In genomic region chr10:43407576-43408330, GRCh38 we compare ENCODE assay signal across 8 cellular contexts. TPM values are rescaled to one million over a fixed set of nuclear protein-coding genes. Genes with fewer than 3 reads are reported as not detected.
DNase-seq lines count a peak whose midpoint lies in the region; ATAC-seq lines count a peak whose summit lies in the region.

No MANE protein-coding gene starts in this region.

- H3K4me1 Mint-ChIP-seq in activated CD8-positive, alpha-beta T cell treated with anti-CD3 and anti-CD28 coated beads, Interleukin-2, amount 10 ng/mL, durations not matched to agents 7 days and 5 days (ENCODE audit: low read depth), result peaks cover 31% of the 10 kb centered on the region

- peak overlapping the region; percentile 97 for H3K9ac ChIP-seq in mesenchymal stem cell (ENCODE audit: low read length)

- DNase-seq in CD1c-positive myeloid dendritic cell (ENCODE audit: extremely low spot score) (peak; percentile 97), GM19238 (ENCODE audit: insufficient read length, low spot score) (peak; percentile 80), NCI-H748 treated with DMSO at 0.1 percent for 48 hours (lab: John Stamatoyannopoulos, UW) (peak; percentile 47), mesenchymal stem cell (peak; percentile 92)
- peak; percentile 89 for DNase-seq in activated CD8-positive, alpha-beta T cell treated with anti-CD3 and anti-CD28 coated beads, Interleukin-2, amount 10 ng/mL, durations not matched to agents 7 days and 5 days
- peak; percentile 74 to 81 (median 76) for DNase-seq in effector memory CD4-positive, alpha-beta T cell
- DNase-seq in stimulated activated CD8-positive, alpha-beta memory T cell treated with anti-CD3 and anti-CD28 coated beads, Interleukin-12 subunit alpha, Interleukin-12 subunit beta, amount 100 ng/mL, for 24 hours (ENCODE audit: extremely low read depth), result peak; percentile 84

- H4K8ac ChIP-seq in mesenchymal stem cell (ENCODE audit: low read length), result peak overlapping the region; percentile 85

- H4K91ac ChIP-seq in mesenchymal stem cell (ENCODE audit: low read length), result peak overlapping the region; percentile 93

- H2BK15ac ChIP-seq in mesenchymal stem cell (ENCODE audit: low read depth, poor library complexity, severe bottlenecking), result peak overlapping the region; percentile 97

- H3K36me3 Mint-ChIP-seq in activated CD8-positive, alpha-beta T cell treated with anti-CD3 and anti-CD28 coated beads, Interleukin-2, amount 10 ng/mL, durations not matched to agents 7 days and 5 days (ENCODE audit: low read depth), result peaks cover 51% of the 10 kb centered on the region

- H3K27me3 Mint-ChIP-seq in activated CD8-positive, alpha-beta T cell treated with anti-CD3 and anti-CD28 coated beads, Interleukin-2, amount 10 ng/mL, durations not matched to agents 7 days and 5 days (ENCODE audit: low read depth), result no peaks in the 10 kb centered on the region

- H3K4me3 Mint-ChIP-seq in activated CD8-positive, alpha-beta T cell treated with anti-CD3 and anti-CD28 coated beads, Interleukin-2, amount 10 ng/mL, durations not matched to agents 7 days and 5 days, result peak overlapping the region; percentile 85

- H3K4me3 ChIP-seq in effector memory CD4-positive, alpha-beta T cell (ENCODE audit: insufficient read depth, low read depth, low read length, poor library complexity, severe bottlenecking), result peak overlapping the region; percentile 81
- H3K4me3 ChIP-seq in mesenchymal stem cell (ENCODE audit: insufficient read depth in 1 of 2, low read depth in 1 of 2, low read length in 2 of 2), result peak overlapping the region; percentile 67 to 93

- peak overlapping the region; percentile 81 for H2BK5ac ChIP-seq in mesenchymal stem cell (ENCODE audit: low read depth, low read length, poor library complexity, severe bottlenecking)

- peak overlapping the region; percentile 98 for H2BK120ac ChIP-seq in mesenchymal stem cell (ENCODE audit: low read depth, low read length)

- H3K27ac Mint-ChIP-seq in activated CD8-positive, alpha-beta T cell treated with anti-CD3 and anti-CD28 coated beads, Interleukin-2, amount 10 ng/mL, durations not matched to agents 7 days and 5 days, result peak overlapping the region; percentile 98

- peak overlapping the region; percentile 96 to 97 for H3K18ac ChIP-seq in mesenchymal stem cell (ENCODE audit: low read depth in 1 of 2, low read length in 2 of 2)

- H3K4ac ChIP-seq in mesenchymal stem cell (ENCODE audit: low read depth in 1 of 2, low read length in 2 of 2), result peak overlapping the region; percentile 93 to 96

- H3K27ac ChIP-seq in effector memory CD4-positive, alpha-beta T cell (ENCODE audit: insufficient read depth, low read length, poor library complexity, severe bottlenecking), result peak overlapping the region; percentile 99
- peak overlapping the region; percentile 94 for H3K27ac ChIP-seq in mesenchymal stem cell (ENCODE audit: low read length, poor library complexity, severe bottlenecking)

- POLR2A ChIA-PET in activated CD8-positive, alpha-beta T cell treated with anti-CD3 and anti-CD28 coated beads, Interleukin-2, amount 10 ng/mL, durations not matched to agents 7 days and 5 days (lab: Charles Lee), result interaction anchor here (0.7 to 8.3 kb wide), 13 partner anchors 10 to 285 kb away, joined by 3 to 179 read pairs (median 5); partner anchors contain the start of gene ZNF487

- peak overlapping the region in 1 of 2 experiments; percentile 94 for H3K23ac ChIP-seq in mesenchymal stem cell (ENCODE audit: low read length in 2 of 2)

- no peaks in the 10 kb centered on the region for H3K27me3 ChIP-seq in effector memory CD4-positive, alpha-beta T cell (replicated peaks; ENCODE audit: control insufficient read depth, insufficient read depth, low read length, poor library complexity, severe bottlenecking)
- no peaks in the 10 kb centered on the region for H3K27me3 ChIP-seq in mesenchymal stem cell (ENCODE audit: control insufficient read depth in 1 of 2, insufficient read depth in 1 of 2, low read length in 2 of 2)

- H3K4me1 ChIP-seq in effector memory CD4-positive, alpha-beta T cell (ENCODE audit: control insufficient read depth, insufficient read depth, low read length, poor library complexity, severe bottlenecking), result peaks cover 34% of the 10 kb centered on the region
- H3K4me1 ChIP-seq in mesenchymal stem cell (ENCODE audit: control insufficient read depth, insufficient read depth, low read depth, low read length), result peaks cover 19% of the 10 kb centered on the region

- ATAC-seq in HG03432 (IDR thresholded peaks at IDR 0.05; ENCODE audit: unreplicated experiment), result peak; percentile 49
- ATAC-seq in activated CD8-positive, alpha-beta T cell treated with anti-CD3 and anti-CD28 coated beads, Interleukin-2, amount 10 ng/mL, durations not matched to agents 7 days and 5 days, result peak; percentile 42

- WGBS in mesenchymal stem cell, result under 1% methylated on average over 49 of the region's 56 CpGs

- no peak overlapping the region for H2AFZ ChIP-seq in mesenchymal stem cell (ENCODE audit: low read depth, low read length)

- H3K4me2 ChIP-seq in mesenchymal stem cell (ENCODE audit: low read length, poor library complexity, severe bottlenecking), result peak overlapping the region; percentile 96

- H3K9me3 ChIP-seq in effector memory CD4-positive, alpha-beta T cell (ENCODE audit: control insufficient read depth, low read length), result no peaks in the 10 kb centered on the region
- no peaks in the 10 kb centered on the region for H3K9me3 ChIP-seq in mesenchymal stem cell (ENCODE audit: control insufficient read depth, low read length)

- no peaks in the 10 kb centered on the region for H3K9me3 Mint-ChIP-seq in activated CD8-positive, alpha-beta T cell treated with anti-CD3 and anti-CD28 coated beads, Interleukin-2, amount 10 ng/mL, durations not matched to agents 7 days and 5 days (ENCODE audit: insufficient read depth)

- H2BK12ac ChIP-seq in mesenchymal stem cell (ENCODE audit: low read length in 2 of 2), result peak overlapping the region; percentile 38 to 83

- peak overlapping the region; percentile 90 to 95 for H3K14ac ChIP-seq in mesenchymal stem cell (ENCODE audit: low read length in 2 of 2)

- peaks cover 6% of the 10 kb centered on the region for H3K79me1 ChIP-seq in mesenchymal stem cell (replicated peaks; ENCODE audit: low read length, poor library complexity, severe bottlenecking)

- peak overlapping the region; percentile 69 for H2AK5ac ChIP-seq in mesenchymal stem cell (ENCODE audit: low read length, severe bottlenecking)

- CTCF ChIA-PET in activated CD8-positive, alpha-beta T cell treated with anti-CD3 and anti-CD28 coated beads, Interleukin-2, amount 10 ng/mL, durations not matched to agents 7 days and 5 days (lab: Charles Lee), result interaction anchor here (1.0 to 1.4 kb wide), 3 partner anchors 9 to 45 kb away, joined by 4 read pairs; no protein-coding TSS in a partner anchor

- H3K36me3 ChIP-seq in effector memory CD4-positive, alpha-beta T cell (ENCODE audit: control insufficient read depth, insufficient read depth, low read length), result peaks cover 4% of the 10 kb centered on the region
- peaks cover 9 to 12% of the 10 kb centered on the region in 2 experiments for H3K36me3 ChIP-seq in mesenchymal stem cell (ENCODE audit: control insufficient read depth in 1 of 2, insufficient read depth in 2 of 2, low read depth in 1 of 2, low read length in 2 of 2)

RNA-seq across cellular contexts. Expression of gene HNRNPF, which starts 1.2 kb away (rescaled TPM):
- 100 to 1,000 TPM; 512 to 515 TPM for total RNA-seq in activated CD8-positive, alpha-beta T cell treated with anti-CD3 and anti-CD28 coated beads, Interleukin-2, amount 10 ng/mL, durations not matched to agents 7 days and 5 days
- polyA plus RNA-seq in mesenchymal stem cell (2013, experiment 1 of 2), result 115 TPM
- 117 TPM for polyA plus RNA-seq in mesenchymal stem cell (2013, experiment 2 of 2)

RNA-seq across cellular contexts. Expression of gene ZNF487, which starts 29.2 kb away (rescaled TPM):
- total RNA-seq in activated CD8-positive, alpha-beta T cell treated with anti-CD3 and anti-CD28 coated beads, Interleukin-2, amount 10 ng/mL, durations not matched to agents 7 days and 5 days, result 1 to 10 TPM; 4.8 to 5.2 TPM
- polyA plus RNA-seq in mesenchymal stem cell (2013, experiment 1 of 2), result 3.1 TPM
- 3.3 TPM for polyA plus RNA-seq in mesenchymal stem cell (2013, experiment 2 of 2)

RNA-seq across cellular contexts. Expression of gene FXYD4, which starts 36.3 kb away (rescaled TPM):
- total RNA-seq in activated CD8-positive, alpha-beta T cell treated with anti-CD3 and anti-CD28 coated beads, Interleukin-2, amount 10 ng/mL, durations not matched to agents 7 days and 5 days, result not detected
- polyA plus RNA-seq in mesenchymal stem cell (2013, experiment 1 of 2), result not detected
- not detected for polyA plus RNA-seq in mesenchymal stem cell (2013, experiment 2 of 2)

Comparison
In these comparisons a context has a peak if more than half of its experiments do, and no peak if none do; other contexts are left out.
1. Peak in every context shown above with its lines: DNase-seq, ATAC-seq, H3K4me3 ChIP-seq and H3K27ac ChIP-seq.
2. DNase-seq: peak in every context shown above with its lines; median percentile 97 in CD1c-positive myeloid dendritic cell; 92 in mesenchymal stem cell; 89 in activated CD8-positive, alpha-beta T cell treated with anti-CD3 and anti-CD28 coated beads, Interleukin-2, amount 10 ng/mL, durations not matched to agents 7 days and 5 days; 84 in stimulated activated CD8-positive, alpha-beta memory T cell treated with anti-CD3 and anti-CD28 coated beads, Interleukin-12 subunit alpha, Interleukin-12 subunit beta, amount 100 ng/mL, for 24 hours; 80 in GM19238; 76 in effector memory CD4-positive, alpha-beta T cell; 47 in NCI-H748 treated with DMSO at 0.1 percent for 48 hours.